Comparison of ENCODE assay signal across 8 cellular contexts in genomic region chr6:73461537-73462350, GRCh38. TPM values are rescaled to one million over a fixed set of nuclear protein-coding genes. Genes with fewer than 3 reads are reported as not detected.
DNase-seq lines count a peak whose midpoint lies in the region; ATAC-seq, FAIRE-seq and TF ChIP-seq lines count a peak whose summit lies in the region.

Gene MTO1 (plus strand): TSS chr6:73461737. CDS start chr6:73461855, 118 bp downstream.

- ATAC-seq in HG02840 (IDR thresholded peaks at IDR 0.05; ENCODE audit: low FRiP score, unreplicated experiment) (peak; percentile 95), heart right ventricle (peak; percentile 96 to 99 (median 98))

- H3K27me3 ChIP-seq in heart right ventricle, result no peaks in the 10 kb centered on the region

- no peaks in the 10 kb centered on the region for H3K9me3 ChIP-seq in heart right ventricle

- H3K4me3 ChIP-seq in heart right ventricle, result peak within 1 kb of the TSS; percentile 76 to 98 (median 88)

- intact Hi-C loops in T-helper 1 cell treated with Interleukin-12 subunit alpha and Interleukin-12 subunit beta and Interleukin-4 antibody, amounts not matched to agents 30 ng/mL and 1 ng/mL, for 36 hours (cut with micrococcal nuclease), result loop anchor here (1.0 to 5.0 kb wide), 10 partner anchors 9 to 839 kb away; partner anchors contain the start of genes CGAS, EEF1A1, KCNQ5 and SLC17A5
- intact Hi-C loops in heart right ventricle (cut with DNase I), result no loop called here

- peak within 1 kb of the TSS; percentile 98 for H3K27ac Mint-ChIP-seq in progenitor cell of endocrine pancreas

- H3K36me3 ChIP-seq in heart right ventricle, result peaks cover 0 to 24% (median 11%) of the 10 kb centered on the region in 9 donors

- no peak for TF ChIP-seq CTCF in heart right ventricle (IDR thresholded peaks at IDR 0.05)
- no peak for TF ChIP-seq CTCF in progenitor cell of endocrine pancreas (IDR thresholded peaks at IDR 0.05; ENCODE audit: unreplicated experiment)

- DNase-seq in GM12892 (ENCODE audit: insufficient read length) (peak; percentile 69), NCI-H1436 treated with DMSO at 0.1 percent for 48 hours (lab: John Stamatoyannopoulos, UW) (peak; percentile 27), amniotic epithelial cell (ENCODE audit: low read depth) (peak; percentile 89), heart right ventricle (peak; percentile 86 to 88), progenitor cell of endocrine pancreas (ENCODE audit: low spot score, unreplicated experiment) (peak; percentile 48), ureter (ENCODE audit: low spot score) (peak; percentile 93)

- peaks cover 3% of the 10 kb centered on the region for H3K36me3 Mint-ChIP-seq in progenitor cell of endocrine pancreas (ENCODE audit: insufficient read depth)

- peak within 1 kb of the TSS; percentile 99 for H3K4me3 Mint-ChIP-seq in progenitor cell of endocrine pancreas (ENCODE audit: low read depth)

- peak; percentile 92 for FAIRE-seq in GM12892 (lab: Jason Lieb, UNC)

- 0% methylated on average over 55 of the region's 55 CpGs for WGBS in heart right ventricle, 2 donors

- peak; percentile 86 for TF ChIP-seq POLR2A in GM12892 (IDR thresholded peaks at IDR 0.05; ENCODE audit: low read depth, low read length)

- no peaks in the 10 kb centered on the region for H3K27me3 Mint-ChIP-seq in progenitor cell of endocrine pancreas

- peak within 1 kb of the TSS; percentile 70 to 98 (median 94) for H3K27ac ChIP-seq in heart right ventricle

- H3K4me1 Mint-ChIP-seq in progenitor cell of endocrine pancreas (ENCODE audit: low read depth), result peaks cover 5% of the 10 kb centered on the region

- H3K9me3 Mint-ChIP-seq in progenitor cell of endocrine pancreas (ENCODE audit: low read depth), result no peaks in the 10 kb centered on the region

- peaks cover 0 to 37% (median 21%) of the 10 kb centered on the region in 9 donors for H3K4me1 ChIP-seq in heart right ventricle

RNA-seq across cellular contexts. Expression of gene MTO1, which starts in this region (rescaled TPM):
- polyA plus RNA-seq in GM12892 (2012; ENCODE audit: missing spikeins), result 28.1 TPM
- 43.7 and 44.6 TPM in 2 replicates for total RNA-seq in T-helper 1 cell treated with Interleukin-12 subunit alpha and Interleukin-12 subunit beta and Interleukin-4 antibody, amounts not matched to agents 30 ng/mL and 1 ng/mL, for 36 hours
- total RNA-seq in heart right ventricle, result 10 to 100 TPM; 22.0 to 34.2 (median 28.2) TPM
- 10 to 100 TPM; 14.4 to 15.7 TPM for polyA plus RNA-seq in heart right ventricle
- total RNA-seq in progenitor cell of endocrine pancreas, result 20.5 and 27.5 TPM in 2 replicates
- 42.5 TPM for total RNA-seq in ureter

Comparison
In these comparisons a context has a peak if more than half of its experiments do, and no peak if none do; other contexts are left out.
1. Peak in every context shown above with its lines: DNase-seq, ATAC-seq, H3K4me3 ChIP-seq and H3K27ac ChIP-seq.
2. DNase-seq: peak in every context shown above with its lines; median percentile 93 in ureter; 89 in amniotic epithelial cell; 87 in heart right ventricle; 69 in GM12892; 48 in progenitor cell of endocrine pancreas; 27 in NCI-H1436 treated with DMSO at 0.1 percent for 48 hours.